Comparison of ENCODE assay signal across 8 cellular contexts in genomic region chr12:47071241-47071852, GRCh38. TPM values are rescaled to one million over a fixed set of nuclear protein-coding genes. Genes with fewer than 3 reads are reported as not detected.
A peak's percentile ranks its signal among the peaks of the same experiment; 100 is the strongest.
DNase-seq lines count a peak whose midpoint lies in the region; ATAC-seq and TF ChIP-seq lines count a peak whose summit lies in the region.

No MANE protein-coding gene starts in this region.

- H3K4me1 ChIP-seq in H9 (ENCODE audit: insufficient read depth, low read length) = peaks cover 3% of the 10 kb centered on the region; the same call in 1 of the 2 replicates

- H4K91ac ChIP-seq in H9 (ENCODE audit: insufficient read length, low read depth, low read length) = no peak overlapping the region

- POLR2A ChIA-PET in BJ (lab: Charles Lee) = no interaction called here

- CTCF ChIA-PET in BJ (lab: Yijun Ruan, JAX) = interaction anchor here (0.9 to 2.5 kb wide), 9 partner anchors 8 to 326 kb away, joined by 3 to 11 read pairs (median 3); partner anchors contain the start of genes AMIGO2 and PCED1B

- H3K56ac ChIP-seq in H9 (ENCODE audit: insufficient read length, low read depth, low read length) = no peak overlapping the region

- no peak overlapping the region for H2BK120ac ChIP-seq in H9 (ENCODE audit: low read depth, low read length, poor library complexity, severe bottlenecking)

- H3K79me1 ChIP-seq in H9 (ENCODE audit: insufficient read depth, low read depth, low read length, poor library complexity, severe bottlenecking) = no peaks in the 10 kb centered on the region

- no peak overlapping the region for H2AK5ac ChIP-seq in H9 (ENCODE audit: insufficient read length, low read length)

- no peak overlapping the region for H3K27ac Mint-ChIP-seq in H9

- no peak overlapping the region for H4K8ac ChIP-seq in H9 (replicated peaks; ENCODE audit: insufficient read length, low read depth, low read length)

- H3K18ac ChIP-seq in H9 (ENCODE audit: insufficient read length, low read depth, low read length) = no peak overlapping the region

- in situ Hi-C loops in SK-MEL-5 (cut with HindIII; ENCODE audit: low pct_unique_long_range_greater_than_20kb, low sequenced_read_pairs) = no loop called here

- no peak overlapping the region for H2AFZ ChIP-seq in H9 (ENCODE audit: low read length)

- H3K4me3 ChIP-seq in BJ (ENCODE audit: low read depth, low read length) = no peak overlapping the region

- H2BK20ac ChIP-seq in H9 (ENCODE audit: low read depth, low read length, poor library complexity, severe bottlenecking) = no peak overlapping the region

- ATAC-seq in GM18861 (IDR thresholded peaks at IDR 0.05; ENCODE audit: unreplicated experiment) = no peak
- ATAC-seq in HG02885 (IDR thresholded peaks at IDR 0.05; ENCODE audit: poor library complexity, unreplicated experiment) = no peak

- H2BK15ac ChIP-seq in H9 (ENCODE audit: low read depth, low read length) = no peak overlapping the region

- no peaks in the 10 kb centered on the region for H3K23me2 ChIP-seq in H9 (ENCODE audit: insufficient read length, low read depth, low read length, poor library complexity, severe bottlenecking)

- H3K4me3 Mint-ChIP-seq in H9 = no peak overlapping the region

- H3K4me2 ChIP-seq in H9 (ENCODE audit: insufficient read depth, insufficient read length, low read length) = no peak overlapping the region

- H3K9me3 Mint-ChIP-seq in H9 = no peaks in the 10 kb centered on the region

- no peak overlapping the region for H2BK5ac ChIP-seq in H9 (ENCODE audit: insufficient read length, low read length)

- no peak overlapping the region for H3K4ac ChIP-seq in H9 (ENCODE audit: low read depth, low read length)

- no peak for DNase-seq in BJ (ENCODE audit: low read depth)
- DNase-seq in H9 = peak; percentile 75
- DNase-seq in SK-MEL-5 (ENCODE audit: low read depth, low spot score) = peak; percentile 62
- DNase-seq in iris pigment epithelial cell (ENCODE audit: low read depth) = peak; percentile 20
- no peak for DNase-seq in activated effector memory CD4-positive, alpha-beta T cell treated with anti-CD3 and anti-CD28 coated beads, Interleukin-2, amount 50 U/mL, for 16 hours
- no peak for DNase-seq in T1000 (lab: John Stamatoyannopoulos, UW)

- H3K27ac ChIP-seq in H9 (ENCODE audit: insufficient read length, low read depth, low read length) = no peak overlapping the region

- H3K27me3 ChIP-seq in BJ (ENCODE audit: control insufficient read depth, insufficient read depth, low read length) (no peaks in the 10 kb centered on the region), H9 (ENCODE audit: insufficient read depth, low read length) (no peaks in the 10 kb centered on the region)

- no peak overlapping the region for H3K9ac ChIP-seq in H9 (ENCODE audit: extremely low read depth, insufficient read length, low read length)

- no peak overlapping the region for H4K5ac ChIP-seq in H9 (ENCODE audit: insufficient read length, low read depth, low read length)

- no peak overlapping the region for H2BK12ac ChIP-seq in H9 (ENCODE audit: insufficient read length, low read depth, low read length)

- H3K36me3 ChIP-seq in BJ (ENCODE audit: control insufficient read depth, insufficient read depth, low read length) = no peaks in the 10 kb centered on the region

- H4K20me1 ChIP-seq in H9 (ENCODE audit: control insufficient read depth, insufficient read depth, insufficient read length) = no peaks in the 10 kb centered on the region

- TF ChIP-seq CTCF in BJ (IDR thresholded peaks at IDR 0.05; ENCODE audit: insufficient read depth, low read depth, low read length) (peak; percentile 35), H9 (conservative IDR thresholded peaks at IDR 0.05) (peak; percentile 77)

- no peak overlapping the region for H3T11ph ChIP-seq in H9 (ENCODE audit: low read length)

- H3K79me2 ChIP-seq in H9 (ENCODE audit: insufficient read depth, low read length) = no peaks in the 10 kb centered on the region

- no CpG with 5 or more reads among the region's 5 CpGs for WGBS in H9 (ENCODE audit: extremely low coverage, insufficient read length, low lambda C conversion rate)

- H3K23ac ChIP-seq in H9 (ENCODE audit: insufficient read length, low read depth, low read length) = no peak overlapping the region

- peaks cover 19 to 22% of the 10 kb centered on the region in 2 experiments for H3K4me1 Mint-ChIP-seq in H9

- H3K14ac ChIP-seq in H9 (ENCODE audit: insufficient read depth, low read length) = no peak overlapping the region

- no peaks in the 10 kb centered on the region for H3K9me3 ChIP-seq in H9 (ENCODE audit: control insufficient read depth, low read depth, low read length)

- H3K36me3 Mint-ChIP-seq in H9 (ENCODE audit: insufficient read depth in 1 of 3, low read depth in 3 of 3) = no peaks in the 10 kb centered on the region

- no peaks in the 10 kb centered on the region for H3K27me3 Mint-ChIP-seq in H9 (ENCODE audit: low read depth)

RNA-seq across cellular contexts. Expression of gene PCED1B, which starts 8.1 kb away (rescaled TPM):
- 4.8 and 7.8 TPM in 2 replicates for polyA plus RNA-seq in BJ (2011; rRNA removed)
- 3.7 and 4.9 TPM in 2 replicates for polyA minus RNA-seq in BJ (2011; rRNA and poly(A)+ RNA removed)
- 3.3 and 3.8 TPM in 2 replicates for total RNA-seq in H9 (2021)
- 0.48 and 0.87 TPM in 2 replicates for total RNA-seq in SK-MEL-5 (2014; rRNA removed; shearing (Covaris generic))
- 2.5 and 3.2 TPM in 2 replicates for polyA plus RNA-seq in SK-MEL-5 (2015; cell fraction: cytosol; rRNA removed)
- 7.7 and 7.9 TPM in 2 replicates for polyA plus RNA-seq in SK-MEL-5 (2015; cell fraction: nucleus; rRNA removed)

RNA-seq across cellular contexts. Expression of gene AMIGO2, which starts 8.4 kb away (rescaled TPM):
- 107 and 149 TPM in 2 replicates for polyA plus RNA-seq in BJ (2011; rRNA removed)
- polyA minus RNA-seq in BJ (2011; rRNA and poly(A)+ RNA removed) = 49.9 and 65.5 TPM in 2 replicates
- total RNA-seq in H9 (2021) = 8.4 and 8.6 TPM in 2 replicates
- 14.6 and 14.8 TPM in 2 replicates for total RNA-seq in SK-MEL-5 (2014; rRNA removed; shearing (Covaris generic))
- polyA plus RNA-seq in SK-MEL-5 (2015; cell fraction: cytosol; rRNA removed) = 11.3 and 14.4 TPM in 2 replicates
- polyA plus RNA-seq in SK-MEL-5 (2015; cell fraction: nucleus; rRNA removed) = 13.5 and 15.0 TPM in 2 replicates

Comparison
In these comparisons a context has a peak if more than half of its experiments do, and no peak if none do; other contexts are left out.
1. DNase-seq: peak in H9 (single experiment), SK-MEL-5 (single experiment) and iris pigment epithelial cell (single experiment); none in BJ (single experiment), activated effector memory CD4-positive, alpha-beta T cell treated with anti-CD3 and anti-CD28 coated beads, Interleukin-2, amount 50 U/mL, for 16 hours (single experiment) and T1000 (single experiment).